Comparison of ENCODE assay signal across 21 cellular contexts in genomic region chr20:48889155-48889790, GRCh38. TPM values are rescaled to one million over a fixed set of nuclear protein-coding genes. Genes with fewer than 3 reads are reported as not detected.
DNase-seq lines count a peak whose midpoint lies in the region; ATAC-seq and TF ChIP-seq lines count a peak whose summit lies in the region.
"Had no signal": no experiment of that assay in that cellular context is flagged by ENCODE, and none has a peak within 500 bp of the region (broad histone marks: within the 10 kb centered on the region; RNA-seq: fewer than 3 reads in every experiment).

No MANE protein-coding gene starts in this region.

- H3K4me1 Mint-ChIP-seq in naive B cell = peaks cover 17 to 34% (median 21%) of the 10 kb centered on the region in 3 donors
- H3K4me1 Mint-ChIP-seq in GM23338 = no peaks in the 10 kb centered on the region; the same call in 2 of the 3 replicates

- peaks cover 7 to 9% of the 10 kb centered on the region in 2 experiments; a peak in 2 of 4 replicates for H3K4me1 ChIP-seq in SK-N-SH (ENCODE audit: control insufficient read depth in 1 of 2, insufficient read depth in 2 of 2, low read depth in 1 of 2, low read length in 1 of 2)
- no peaks in the 10 kb centered on the region for H3K4me1 ChIP-seq in GM23338 (ENCODE audit: insufficient read depth)
- H3K4me1 ChIP-seq: HAP-1, Peyer's patch had no signal

- POLR2A ChIA-PET in SK-N-SH (lab: Yijun Ruan, JAX) = no interaction called here

- CTCF ChIA-PET in SK-N-SH (lab: Yijun Ruan, JAX) = interaction anchor here (1.1 to 6.1 kb wide), 5 partner anchors 16 to 286 kb away, joined by 3 to 41 read pairs (median 6); no protein-coding TSS in a partner anchor

- ATAC-seq in SK-N-SH treated with all-trans-retinoic acid at 6 μM for 48 hours (no peak), naive B cell (ENCODE audit: low read depth in 2 of 2) (peak; percentile 37 to 38), HG03045 (IDR thresholded peaks at IDR 0.05; ENCODE audit: unreplicated experiment) (no peak), GM18517 (IDR thresholded peaks at IDR 0.05; ENCODE audit: unreplicated experiment) (no peak), GM23338 (no peak)
- ATAC-seq: HepG2 had no signal

- H3K9ac ChIP-seq in SK-N-SH = no peak overlapping the region
- peak overlapping the region; percentile 57 for H3K9ac ChIP-seq in SK-N-MC (ENCODE audit: insufficient read length)

- H3K27me3 ChIP-seq in SK-N-SH (ENCODE audit: insufficient read depth) = no peaks in the 10 kb centered on the region
- H3K27me3 ChIP-seq in GM23338 (ENCODE audit: insufficient read depth) = no peaks in the 10 kb centered on the region
- H3K27me3 ChIP-seq: Peyer's patch had no signal

- no peak overlapping the region for H3K4me2 ChIP-seq in SK-N-SH
- no peak overlapping the region for H3K4me2 ChIP-seq in GM23338

- peak; percentile 60 for DNase-seq in SK-N-SH
- no peak for DNase-seq in SK-N-MC (ENCODE audit: low read depth, low spot score)
- no peak for DNase-seq in naive B cell
- no peak for DNase-seq in GM23338 (ENCODE audit: low spot score)
- DNase-seq: EL, GF-D8, KBM-7, NCI-H1105, NCI-H146, NCI-H2029, NCI-H2227 treated with DMSO at 0.1 percent for 48 hours, NCI-H510A, NCI-H748 treated with DMSO at 0.1 percent for 48 hours, Peyer's patch had no signal

- H3K27me3 Mint-ChIP-seq in naive B cell (no peaks in the 10 kb centered on the region), GM23338 (ENCODE audit: insufficient read depth, low read depth, poor library complexity) (no peaks in the 10 kb centered on the region)

- H3K9me3 Mint-ChIP-seq in naive B cell (peaks cover 4 to 8% (median 7%) of the 10 kb centered on the region in 7 donors), GM23338 (no peaks in the 10 kb centered on the region; the same call in 2 of the 3 replicates)

- H3K9me3 ChIP-seq in SK-N-SH (no peaks in the 10 kb centered on the region), SK-N-MC (ENCODE audit: low read depth, low read length) (no peaks in the 10 kb centered on the region; the same call in 1 of the 2 replicates)
- H3K9me3 ChIP-seq: HAP-1, Peyer's patch had no signal

- 65% methylated on average over 3 of the region's 3 CpGs for WGBS in SK-N-SH (ENCODE audit: low lambda C conversion rate)

- TF ChIP-seq CTCF in SK-N-SH (IDR thresholded peaks at IDR 0.05) (no peak), GM23338 (conservative IDR thresholded peaks at IDR 0.05; ENCODE audit: low read depth in 2 of 2) (no peak)

- H3K27ac Mint-ChIP-seq in naive B cell = peak overlapping the region in 2 of 6 donors; percentile 24 to 72
- no peak overlapping the region for H3K27ac Mint-ChIP-seq in GM23338

- H2AFZ ChIP-seq in SK-N-SH (ENCODE audit: low read depth) (no peak overlapping the region), GM23338 (no peak overlapping the region)

- no peaks in the 10 kb centered on the region for H3F3A ChIP-seq in SK-N-SH (replicated peaks; ENCODE audit: insufficient read depth)
- no peaks in the 10 kb centered on the region for H3F3A ChIP-seq in GM23338 (replicated peaks; ENCODE audit: low read depth)

- H3K79me2 ChIP-seq in SK-N-SH (ENCODE audit: insufficient read depth) (no peaks in the 10 kb centered on the region), GM23338 (replicated peaks; ENCODE audit: insufficient read depth) (no peaks in the 10 kb centered on the region)

- H3K36me3 ChIP-seq in SK-N-SH (replicated peaks in 1 of 2; ENCODE audit: control insufficient read depth in 1 of 2, insufficient read depth in 2 of 2, low read length in 1 of 2) (no peaks in the 10 kb centered on the region), SK-N-MC (ENCODE audit: insufficient read depth, low read length) (no peaks in the 10 kb centered on the region; the same call in 1 of the 2 replicates), GM23338 (ENCODE audit: insufficient read depth) (no peaks in the 10 kb centered on the region)
- H3K36me3 ChIP-seq: HAP-1, Peyer's patch had no signal

- no peak overlapping the region for H3K4me3 ChIP-seq in SK-N-SH (ENCODE audit: low read depth in 2 of 2, low read length in 1 of 2)
- peak overlapping the region; percentile 19; the same call in 1 of the 2 replicates for H3K4me3 ChIP-seq in SK-N-MC
- H3K4me3 ChIP-seq in GM23338 = no peak overlapping the region
- H3K4me3 ChIP-seq: HAP-1, Peyer's patch had no signal

- TF ChIP-seq EP300 in SK-N-SH (IDR thresholded peaks at IDR 0.05; ENCODE audit: borderline replicate concordance in 1 of 2, low read depth in 1 of 2, low read length in 1 of 2) = peak in 1 of 2 experiments; percentile 31; a peak in 1 of 4 replicates

- H3K4me3 Mint-ChIP-seq in naive B cell (no peak overlapping the region), GM23338 (no peak overlapping the region)

- H3K36me3 Mint-ChIP-seq in naive B cell (no peaks in the 10 kb centered on the region), GM23338 (ENCODE audit: low read depth) (no peaks in the 10 kb centered on the region)

- H3K9me2 ChIP-seq in SK-N-SH = no peaks in the 10 kb centered on the region
- no peaks in the 10 kb centered on the region for H3K9me2 ChIP-seq in GM23338 (ENCODE audit: insufficient read depth)

- no peak for TF ChIP-seq RAD21 in SK-N-SH (IDR thresholded peaks at IDR 0.05; ENCODE audit: low read length)

- H4K20me1 ChIP-seq in SK-N-SH (ENCODE audit: insufficient read depth) (no peaks in the 10 kb centered on the region), GM23338 (replicated peaks; ENCODE audit: insufficient read depth) (no peaks in the 10 kb centered on the region)

- H3K27ac ChIP-seq in SK-N-SH (ENCODE audit: low read depth in 2 of 2, low read length in 1 of 2) (peak overlapping the region in 1 of 2 experiments; percentile 11; a peak in 1 of 4 replicates), SK-N-MC (peak overlapping the region; percentile 99), GM23338 (ENCODE audit: low read depth) (no peak overlapping the region)
- H3K27ac ChIP-seq: C4-2B, HL-60, Peyer's patch had no signal

TF ChIP-seq in SK-N-SH, 30 proteins besides CTCF, POLR2A, EP300 and RAD21:
- TF ChIP-seq CHD2 (IDR thresholded peaks at IDR 0.05; ENCODE audit: low read length, partially characterized antibody) = no peak
- TF ChIP-seq GATA2 (CRISPR knock-in tag; IDR thresholded peaks at IDR 0.05) = peak; percentile 66
- TF ChIP-seq FOXJ3 (CRISPR knock-in tag; IDR thresholded peaks at IDR 0.05) = 0 out of 2 replicates have a peak, but pooled peaks have one; percentile 14
- TF ChIP-seq RCOR1 (IDR thresholded peaks at IDR 0.05; ENCODE audit: low read length) = peak; percentile 65; the same call in 1 of the 2 replicates

TF ChIP-seq in SK-N-SH treated with all-trans-retinoic acid at 6 μM for 48 hours, 23 proteins besides CTCF, POLR2A, EP300 and RAD21 (continues in another document):
- TF ChIP-seq PATZ1 (CRISPR knock-in tag; IDR thresholded peaks at IDR 0.05; ENCODE audit: borderline replicate concordance) (no peak), ZNF70 (CRISPR knock-in tag; IDR thresholded peaks at IDR 0.05) (no peak), OSR1 (CRISPR knock-in tag; IDR thresholded peaks at IDR 0.05) (no peak), ZC3H10 (CRISPR knock-in tag; IDR thresholded peaks at IDR 0.05) (no peak)

TF ChIP-seq in GM23338, 12 proteins besides CTCF, POLR2A, EP300 and RAD21 (continues in another document):
- TF ChIP-seq EZH2phosphoT487 (IDR thresholded peaks at IDR 0.05; ENCODE audit: unreplicated experiment) = no peak
- TF ChIP-seq REST (IDR thresholded peaks at IDR 0.05; ENCODE audit: unreplicated experiment) = no peak
- no peak for TF ChIP-seq JUNB (IDR thresholded peaks at IDR 0.05; ENCODE audit: unreplicated experiment)
- TF ChIP-seq NANOG (IDR thresholded peaks at IDR 0.05; ENCODE audit: borderline replicate concordance) = no peak
- TF ChIP-seq EZH2 (IDR thresholded peaks at IDR 0.05; ENCODE audit: low read depth, unreplicated experiment) = no peak
- TF ChIP-seq POLR2AphosphoS5 (IDR thresholded peaks at IDR 0.05; ENCODE audit: low read depth) = no peak
- TF ChIP-seq ZNF114 (CRISPR knock-in tag; IDR thresholded peaks at IDR 0.05) = no peak
- TF ChIP-seq CREB1 (CRISPR knock-in tag; IDR thresholded peaks at IDR 0.05; ENCODE audit: low read depth) = no peak

RNA-seq across cellular contexts. Expression of gene ARFGEF2, which starts 32.2 kb away (rescaled TPM):
- 6.1 and 8.4 TPM in 2 replicates for polyA plus RNA-seq in SK-N-SH (2012; rRNA removed)
- polyA plus RNA-seq in SK-N-SH (2012; cell fraction: cytosol; rRNA removed) = 7.1 and 7.9 TPM in 2 replicates
- 8.4 and 16.0 TPM in 2 replicates for polyA plus RNA-seq in SK-N-SH (2012; cell fraction: nucleus; rRNA removed)
- 10 to 100 TPM in 4 of 6 donors, 1 to 10 TPM in 2; 3.9 to 18.4 (median 12.1) TPM for polyA plus RNA-seq in naive B cell (ENCODE audit: low read depth in 6 of 6)
- 25.5 and 26.3 TPM in 2 replicates for total RNA-seq in GM23338 (2014; rRNA removed; shearing (Covaris generic))
- polyA plus RNA-seq in GM23338 (2016; fragmentation: Nextera tagmentation; extraction: Ambion mirVana) = 7.2 and 7.5 TPM in 2 replicates

Comparison
In these comparisons a context has a peak if more than half of its experiments do, and no peak if none do; other contexts are left out.
1. ATAC-seq: peak in naive B cell (2 of 2); none in SK-N-SH treated with all-trans-retinoic acid at 6 μM for 48 hours (single experiment), HG03045 (single experiment), GM18517 (single experiment) and GM23338 (single experiment).